In genomic region chr20:5751856-5752255, GRCh38 we compare ENCODE assay signal across 13 cellular contexts. TPM values are rescaled to one million over a fixed set of nuclear protein-coding genes. Genes with fewer than 3 reads are reported as not detected.
A peak's percentile ranks its signal among the peaks of the same experiment; 100 is the strongest.
DNase-seq lines count a peak whose midpoint lies in the region; ATAC-seq and TF ChIP-seq lines count a peak whose summit lies in the region.
"Had no signal": no experiment of that assay in that cellular context is flagged by ENCODE, and none has a peak within 500 bp of the region (broad histone marks: within the 10 kb centered on the region; RNA-seq: fewer than 3 reads in every experiment).

No MANE protein-coding gene starts in this region.

- H3K36me3 ChIP-seq in iPS-20b (ENCODE audit: insufficient read depth, low read depth, low read length), result no peaks in the 10 kb centered on the region

- H3K27me3 Mint-ChIP-seq in natural killer cell (ENCODE audit: low read depth in 2 of 2), result peaks cover 0 to 4% of the 10 kb centered on the region in 2 donors
- H3K27me3 Mint-ChIP-seq in natural killer cell treated with Interleukin-12 subunit alpha and Interleukin-12 subunit beta and Interleukin-15 and Interleukin-18, amount 100 ng/mL, for 72 hours, result peaks cover 3 to 7% of the 10 kb centered on the region in 2 donors
- H3K27me3 Mint-ChIP-seq in activated T-helper 17 cell treated with anti-CD3 and anti-CD28 coated beads, Interleukin-2, amount 50 U/mL, for 72 hours, result no peaks in the 10 kb centered on the region
- H3K27me3 Mint-ChIP-seq in type B pancreatic cell, result peaks cover 3% of the 10 kb centered on the region

- no peak overlapping the region for H3K9ac ChIP-seq in iPS-20b (ENCODE audit: low read depth, low read length)

- H3K9me3 Mint-ChIP-seq in natural killer cell (no peaks in the 10 kb centered on the region), type B pancreatic cell (peaks cover 5% of the 10 kb centered on the region)
- H3K9me3 Mint-ChIP-seq in natural killer cell treated with Interleukin-12 subunit alpha and Interleukin-12 subunit beta and Interleukin-15 and Interleukin-18, amount 100 ng/mL, for 72 hours, result no peaks in the 10 kb centered on the region
- H3K9me3 Mint-ChIP-seq in activated T-helper 17 cell treated with anti-CD3 and anti-CD28 coated beads, Interleukin-2, amount 50 U/mL, for 72 hours, result no peaks in the 10 kb centered on the region

- intact Hi-C loops in natural killer cell (cut with micrococcal nuclease), result no loop called here

- DNase-seq in natural killer cell, result no peak
- no peak for DNase-seq in natural killer cell treated with Interleukin-12 subunit alpha and Interleukin-12 subunit beta and Interleukin-15 and Interleukin-18, amount 100 ng/mL, for 72 hours (ENCODE audit: low spot score)
- DNase-seq in type B pancreatic cell (ENCODE audit: extremely low spot score, unreplicated experiment), result no peak
- DNase-seq in NCI-H2081 (lab: John Stamatoyannopoulos, UW), result no peak
- DNase-seq: activated CD8-positive, alpha-beta memory T cell treated with anti-CD3 and anti-CD28 coated beads, Interleukin-2, amount 50 U/mL, for 4 hours; HCEC 1CT; stimulated activated CD4-positive, alpha-beta T cell treated with anti-CD3 and anti-CD28 coated beads, Interleukin-2, amount 100 ng/mL, for 48 hours; stimulated activated naive CD4-positive, alpha-beta T cell had no signal

- no peaks in the 10 kb centered on the region for H3K9me3 ChIP-seq in iPS-20b (ENCODE audit: insufficient read depth, low read depth, low read length)

- H3K4me3 Mint-ChIP-seq in natural killer cell, result peak overlapping the region; percentile 94
- H3K4me3 Mint-ChIP-seq in natural killer cell treated with Interleukin-12 subunit alpha and Interleukin-12 subunit beta and Interleukin-15 and Interleukin-18, amount 100 ng/mL, for 72 hours, result no peak overlapping the region
- peak overlapping the region; percentile 82 for H3K4me3 Mint-ChIP-seq in activated T-helper 17 cell treated with anti-CD3 and anti-CD28 coated beads, Interleukin-2, amount 50 U/mL, for 72 hours
- peak overlapping the region; percentile 93 for H3K4me3 Mint-ChIP-seq in type B pancreatic cell

- H3K36me3 Mint-ChIP-seq in natural killer cell, result no peaks in the 10 kb centered on the region
- H3K36me3 Mint-ChIP-seq in natural killer cell treated with Interleukin-12 subunit alpha and Interleukin-12 subunit beta and Interleukin-15 and Interleukin-18, amount 100 ng/mL, for 72 hours, result peaks cover 5% of the 10 kb centered on the region
- peaks cover 5% of the 10 kb centered on the region for H3K36me3 Mint-ChIP-seq in activated T-helper 17 cell treated with anti-CD3 and anti-CD28 coated beads, Interleukin-2, amount 50 U/mL, for 72 hours (ENCODE audit: low read depth)
- peaks cover 4% of the 10 kb centered on the region for H3K36me3 Mint-ChIP-seq in type B pancreatic cell

- H3K4me1 ChIP-seq in iPS-20b (ENCODE audit: insufficient read depth, low read length), result peaks cover 3% of the 10 kb centered on the region; the same call in 1 of the 2 replicates

- no peak for TF ChIP-seq CTCF in natural killer cell (IDR thresholded peaks at IDR 0.05)
- TF ChIP-seq CTCF in type B pancreatic cell (conservative IDR thresholded peaks at IDR 0.05), result no peak

- ATAC-seq in natural killer cell (no peak), GM18870 (IDR thresholded peaks at IDR 0.05; ENCODE audit: unreplicated experiment) (no peak), HG02588 (IDR thresholded peaks at IDR 0.05; ENCODE audit: unreplicated experiment) (no peak)
- no peak for ATAC-seq in natural killer cell treated with Interleukin-12 subunit alpha and Interleukin-12 subunit beta and Interleukin-15 and Interleukin-18, amount 100 ng/mL, for 72 hours
- no peak for ATAC-seq in activated T-helper 17 cell treated with anti-CD3 and anti-CD28 coated beads, Interleukin-2, amount 50 U/mL, for 72 hours (replicated peaks)
- ATAC-seq: Panc1 had no signal

- H3K27ac ChIP-seq in iPS-20b (ENCODE audit: low read length), result no peak overlapping the region

- H3K4me3 ChIP-seq in iPS-20b (ENCODE audit: low read length), result peak overlapping the region; percentile 21; the same call in 1 of the 2 replicates

- H3K27me3 ChIP-seq in iPS-20b (ENCODE audit: insufficient read depth, low read length), result no peaks in the 10 kb centered on the region

- H3K27ac Mint-ChIP-seq in natural killer cell, result no peak overlapping the region
- H3K27ac Mint-ChIP-seq in natural killer cell treated with Interleukin-12 subunit alpha and Interleukin-12 subunit beta and Interleukin-15 and Interleukin-18, amount 100 ng/mL, for 72 hours, result no peak overlapping the region
- H3K27ac Mint-ChIP-seq in activated T-helper 17 cell treated with anti-CD3 and anti-CD28 coated beads, Interleukin-2, amount 50 U/mL, for 72 hours, result peak overlapping the region; percentile 96
- peak overlapping the region; percentile 13 for H3K27ac Mint-ChIP-seq in type B pancreatic cell

- H3K4me1 Mint-ChIP-seq in natural killer cell, result peaks cover 16 to 19% of the 10 kb centered on the region in 2 donors
- H3K4me1 Mint-ChIP-seq in natural killer cell treated with Interleukin-12 subunit alpha and Interleukin-12 subunit beta and Interleukin-15 and Interleukin-18, amount 100 ng/mL, for 72 hours (ENCODE audit: low read depth in 2 of 2), result peaks cover 8 to 12% of the 10 kb centered on the region in 2 donors
- H3K4me1 Mint-ChIP-seq in activated T-helper 17 cell treated with anti-CD3 and anti-CD28 coated beads, Interleukin-2, amount 50 U/mL, for 72 hours, result peaks cover 12% of the 10 kb centered on the region
- H3K4me1 Mint-ChIP-seq in type B pancreatic cell (ENCODE audit: unreplicated experiment), result peaks cover 4% of the 10 kb centered on the region

RNA-seq across cellular contexts. Expression of gene SHLD1, which starts 1.7 kb away (rescaled TPM):
- total RNA-seq in natural killer cell (10 to 100 TPM in 1 of 3 donors, 1 to 10 TPM in 2; 6.6 to 12.2 (median 8.3) TPM), type B pancreatic cell (ENCODE audit: low replicate concordance) (4.1 and 6.2 TPM in 2 replicates)
- total RNA-seq in natural killer cell treated with Interleukin-12 subunit alpha and Interleukin-12 subunit beta and Interleukin-15 and Interleukin-18, amount 100 ng/mL, for 72 hours, result 10 to 100 TPM in 1 of 2 donors, 1 to 10 TPM in 1; 7.8 to 11.6 TPM
- 10 to 100 TPM in 1 of 2 donors, 1 to 10 TPM in 1; 8.6 to 12.9 TPM for total RNA-seq in activated T-helper 17 cell treated with anti-CD3 and anti-CD28 coated beads, Interleukin-2, amount 50 U/mL, for 72 hours

Comparison
In these comparisons a context has a peak if more than half of its experiments do, and no peak if none do; other contexts are left out.
1. H3K27ac Mint-ChIP-seq: peak in activated T-helper 17 cell treated with anti-CD3 and anti-CD28 coated beads, Interleukin-2, amount 50 U/mL, for 72 hours (single experiment) and type B pancreatic cell (single experiment); none in natural killer cell (0 of 2) and natural killer cell treated with Interleukin-12 subunit alpha and Interleukin-12 subunit beta and Interleukin-15 and Interleukin-18, amount 100 ng/mL, for 72 hours (0 of 2).